Comparison of ENCODE assay signal across 9 cellular contexts in the genomic region with DNA sequence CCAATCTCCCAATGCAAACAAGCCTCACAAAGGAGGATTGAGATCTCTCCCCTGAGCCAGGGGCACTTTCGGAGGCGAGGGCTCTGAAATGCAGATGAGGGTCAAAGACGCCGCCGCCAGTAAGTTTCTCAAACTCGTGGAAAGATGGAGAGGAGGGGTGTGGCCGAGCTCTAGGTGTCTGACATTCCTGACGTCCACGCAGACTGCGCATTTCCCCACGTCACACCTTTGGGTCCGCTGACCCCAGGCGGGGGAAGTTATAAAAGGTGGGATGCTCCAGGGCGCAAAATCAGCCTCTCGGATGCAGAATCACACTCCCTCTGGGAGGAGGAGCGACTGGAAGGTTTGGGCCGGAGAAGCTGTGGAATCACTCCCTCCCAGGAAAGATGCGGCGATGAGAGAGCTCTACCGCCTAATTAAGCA. TPM values are rescaled to one million over a fixed set of nuclear protein-coding genes. Genes with fewer than 3 reads are reported as not detected.
DNase-seq lines count a peak whose midpoint lies in the region; ATAC-seq and TF ChIP-seq lines count a peak whose summit lies in the region.
"Had no signal": no experiment of that assay in that cellular context is flagged by ENCODE, and none has a peak within 500 bp of the region (broad histone marks: within the 10 kb centered on the region; RNA-seq: fewer than 3 reads in every experiment).

No MANE protein-coding gene starts in this region.

- H3K27me3 ChIP-seq in AG04450 (ENCODE audit: control insufficient read depth, insufficient read depth, low read length) (peaks cover 96% of the 10 kb centered on the region), HUES48 (ENCODE audit: control insufficient read depth, insufficient read depth, low read length) (peaks cover 100% of the 10 kb centered on the region)
- peaks cover 25 to 44% of the 10 kb centered on the region in 2 donors for H3K27me3 ChIP-seq in naive thymus-derived CD4-positive, alpha-beta T cell (ENCODE audit: control insufficient read depth in 2 of 2, insufficient read depth in 2 of 2, low read length in 2 of 2)

- no peak for DNase-seq in AG04450 (ENCODE audit: low read depth, low spot score)
- DNase-seq in T47D (ENCODE audit: low read depth in 1 of 2, low spot score in 1 of 2): peak; percentile 55 to 58
- no peak for DNase-seq in naive thymus-derived CD4-positive, alpha-beta T cell
- DNase-seq in NCI-H345 (lab: John Stamatoyannopoulos, UW): no peak
- DNase-seq in HPDE6-E6E7 (ENCODE audit: extremely low spot score): no peak

- no peak for ATAC-seq in naive thymus-derived CD4-positive, alpha-beta T cell
- ATAC-seq in GM21825 (IDR thresholded peaks at IDR 0.05; ENCODE audit: unreplicated experiment) (no peak), GM21381 (IDR thresholded peaks at IDR 0.05; ENCODE audit: unreplicated experiment) (no peak)

- H3K9me3 ChIP-seq in AG04450 (ENCODE audit: control insufficient read depth, insufficient read depth, low read length): no peaks in the 10 kb centered on the region; the same call in 1 of the 2 replicates
- H3K9me3 ChIP-seq in HUES48 (ENCODE audit: control insufficient read depth, insufficient read depth, low read length): no peaks in the 10 kb centered on the region
- H3K9me3 ChIP-seq in naive thymus-derived CD4-positive, alpha-beta T cell (ENCODE audit: control insufficient read depth in 2 of 3, low read length in 3 of 3): no peaks in the 10 kb centered on the region

- H3K36me3 ChIP-seq in HUES48 (ENCODE audit: control insufficient read depth, insufficient read depth, low read length): no peaks in the 10 kb centered on the region
- no peaks in the 10 kb centered on the region for H3K36me3 ChIP-seq in naive thymus-derived CD4-positive, alpha-beta T cell (ENCODE audit: control insufficient read depth in 2 of 3, insufficient read depth in 3 of 3, low read length in 3 of 3)

- H3K27ac Mint-ChIP-seq in naive thymus-derived CD4-positive, alpha-beta T cell: no peak overlapping the region

- CTCF ChIA-PET in AG04450 (lab: Charles Lee): interaction anchor here (0.6 kb wide), 1 partner anchor 100 kb away, joined by 5 read pairs; no protein-coding TSS in a partner anchor
- CTCF ChIA-PET in naive thymus-derived CD4-positive, alpha-beta T cell (lab: Charles Lee): interaction anchor here (0.7 kb wide), 1 partner anchor 19 kb away, joined by 3 read pairs; no protein-coding TSS in a partner anchor

- no peak overlapping the region for H3K9ac ChIP-seq in HUES48 (ENCODE audit: low read depth, low read length)

- peaks cover 21 to 43% (median 39%) of the 10 kb centered on the region in 7 donors for H3K4me1 Mint-ChIP-seq in naive thymus-derived CD4-positive, alpha-beta T cell

- H3K4me1 ChIP-seq in HUES48 (ENCODE audit: control insufficient read depth, insufficient read depth, low read length): peaks cover 28% of the 10 kb centered on the region
- peaks cover 34 to 45% of the 10 kb centered on the region in 2 donors for H3K4me1 ChIP-seq in naive thymus-derived CD4-positive, alpha-beta T cell (ENCODE audit: control insufficient read depth in 2 of 2, insufficient read depth in 2 of 2, low read length in 2 of 2)

- H3K27me3 Mint-ChIP-seq in naive thymus-derived CD4-positive, alpha-beta T cell: peaks cover 77 to 96% (median 84%) of the 10 kb centered on the region in 5 donors

- TF ChIP-seq CTCF in AG04450 (IDR thresholded peaks at IDR 0.05; ENCODE audit: low read depth, low read length): no peak

- H3K4me3 ChIP-seq in AG04450 (ENCODE audit: low read depth, low read length) (peak overlapping the region; percentile 58), HUES48 (ENCODE audit: low read depth, low read length) (peak overlapping the region; percentile 65)
- H3K4me3 ChIP-seq in naive thymus-derived CD4-positive, alpha-beta T cell (ENCODE audit: low read length): peak overlapping the region; percentile 15
- H3K4me3 ChIP-seq: lung had no signal

- H3K27ac ChIP-seq in AG04450 (ENCODE audit: low read depth, low read length) (no peak overlapping the region), HUES48 (ENCODE audit: low read depth, low read length) (no peak overlapping the region)
- H3K27ac ChIP-seq in naive thymus-derived CD4-positive, alpha-beta T cell (ENCODE audit: low read depth, low read length): no peak overlapping the region

- peak overlapping the region; percentile 76 to 90 (median 80) for H3K4me3 Mint-ChIP-seq in naive thymus-derived CD4-positive, alpha-beta T cell

- H3K9me3 Mint-ChIP-seq in naive thymus-derived CD4-positive, alpha-beta T cell: peaks cover 0 to 1% (median 0%) of the 10 kb centered on the region in 11 donors

- intact Hi-C loops in naive thymus-derived CD4-positive, alpha-beta T cell (cut with micrococcal nuclease): loop anchor here (5.0 to 10.0 kb wide), 5 partner anchors 40 to 613 kb away; a partner anchor contains a TSS

- POLR2A ChIA-PET in AG04450 (lab: Yijun Ruan, JAX): interaction anchor here (0.5 kb wide), 1 partner anchor 181 kb away, joined by 11 read pairs; no protein-coding TSS in a partner anchor
- POLR2A ChIA-PET in naive thymus-derived CD4-positive, alpha-beta T cell (lab: Charles Lee): interaction anchor here (1.2 kb wide), 1 partner anchor 12 kb away, joined by 3 read pairs; no protein-coding TSS in a partner anchor

- in situ Hi-C loops in T47D (cut with HindIII; ENCODE audit: low pct_unique_long_range_greater_than_20kb, low sequenced_read_pairs): no loop called here

- H3K36me3 Mint-ChIP-seq in naive thymus-derived CD4-positive, alpha-beta T cell: no peaks in the 10 kb centered on the region

RNA-seq across cellular contexts. Expression of a gene that starts 2.1 kb away (rescaled TPM):
- polyA plus RNA-seq in AG04450 (2011; rRNA removed): not detected in 2 replicates
- not detected in 2 replicates for polyA minus RNA-seq in AG04450 (2011; rRNA and poly(A)+ RNA removed)
- total RNA-seq in naive thymus-derived CD4-positive, alpha-beta T cell: not detected
- polyA plus RNA-seq in naive thymus-derived CD4-positive, alpha-beta T cell: not detected

RNA-seq across cellular contexts. Expression of a gene that starts 38.8 kb away (rescaled TPM):
- polyA plus RNA-seq in AG04450 (2011; rRNA removed): 93.7 and 96.3 TPM in 2 replicates
- 66.1 and 66.9 TPM in 2 replicates for polyA minus RNA-seq in AG04450 (2011; rRNA and poly(A)+ RNA removed)
- total RNA-seq in naive thymus-derived CD4-positive, alpha-beta T cell: 100 to 1,000 TPM in 1 of 5 experiments, 10 to 100 TPM in 4; 20.7 to 120 (median 34.4) TPM
- polyA plus RNA-seq in naive thymus-derived CD4-positive, alpha-beta T cell: 10 to 100 TPM; 52.6 to 57.3 TPM

Comparison
In these comparisons a context has a peak if more than half of its experiments do, and no peak if none do; other contexts are left out.
1. DNase-seq: peak in T47D (2 of 2); none in AG04450 (single experiment), naive thymus-derived CD4-positive, alpha-beta T cell (0 of 9), NCI-H345 (single experiment) and HPDE6-E6E7 (single experiment).
2. H3K4me3 ChIP-seq: peak in every context shown above with its lines; median percentile 65 in HUES48; 58 in AG04450; 15 in naive thymus-derived CD4-positive, alpha-beta T cell.